Comparison of ENCODE assay signal across 1 cellular context in the genomic region with DNA sequence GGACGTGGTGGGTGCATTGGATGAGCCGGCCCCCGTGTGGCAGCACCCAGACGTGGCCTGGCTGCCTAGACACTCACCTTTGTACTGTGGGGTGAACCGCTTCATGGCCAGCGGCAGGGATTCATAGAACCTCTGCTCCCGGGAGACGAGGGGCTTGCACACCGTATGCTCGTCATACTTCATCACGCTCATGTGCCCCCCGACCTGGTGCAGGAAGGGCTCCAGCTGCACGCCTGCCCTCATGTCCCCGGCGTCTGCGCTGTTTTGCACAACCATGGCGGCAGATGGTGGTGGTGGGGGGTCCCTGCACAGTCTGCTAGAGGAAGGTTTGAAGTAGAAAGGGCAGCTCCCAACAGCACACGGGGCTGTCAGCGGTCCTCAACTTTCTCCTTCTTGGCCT.
A peak's percentile ranks its signal among the peaks of the same experiment; 100 is the strongest.
TF ChIP-seq lines count a peak whose summit lies in the region.

No MANE protein-coding gene starts in this region.

TF ChIP-seq in HepG2, 621 proteins besides CTCF, POLR2A, EP300 and RAD21:
- TF ChIP-seq HNF4A (CRISPR knock-in tag; IDR thresholded peaks at IDR 0.05) (0 out of 2 replicates have a peak, but pooled peaks have one; percentile 15), TGIF2 (CRISPR knock-in tag; IDR thresholded peaks at IDR 0.05) (no peak)
- TF ChIP-seq, protein P1, sequence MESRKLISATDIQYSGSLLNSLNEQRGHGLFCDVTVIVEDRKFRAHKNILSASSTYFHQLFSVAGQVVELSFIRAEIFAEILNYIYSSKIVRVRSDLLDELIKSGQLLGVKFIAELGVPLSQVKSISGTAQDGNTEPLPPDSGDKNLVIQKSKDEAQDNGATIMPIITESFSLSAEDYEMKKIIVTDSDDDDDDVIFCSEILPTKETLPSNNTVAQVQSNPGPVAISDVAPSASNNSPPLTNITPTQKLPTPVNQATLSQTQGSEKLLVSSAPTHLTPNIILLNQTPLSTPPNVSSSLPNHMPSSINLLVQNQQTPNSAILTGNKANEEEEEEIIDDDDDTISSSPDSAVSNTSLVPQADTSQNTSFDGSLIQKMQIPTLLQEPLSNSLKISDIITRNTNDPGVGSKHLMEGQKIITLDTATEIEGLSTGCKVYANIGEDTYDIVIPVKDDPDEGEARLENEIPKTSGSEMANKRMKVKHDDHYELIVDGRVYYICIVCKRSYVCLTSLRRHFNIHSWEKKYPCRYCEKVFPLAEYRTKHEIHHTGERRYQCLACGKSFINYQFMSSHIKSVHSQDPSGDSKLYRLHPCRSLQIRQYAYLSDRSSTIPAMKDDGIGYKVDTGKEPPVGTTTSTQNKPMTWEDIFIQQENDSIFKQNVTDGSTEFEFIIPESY (CRISPR knock-in tag; IDR thresholded peaks at IDR 0.05), result peak; percentile 34; the same call in 1 of the 2 replicates
